ENCODE assay signal across 8 cellular contexts in the genomic region with DNA sequence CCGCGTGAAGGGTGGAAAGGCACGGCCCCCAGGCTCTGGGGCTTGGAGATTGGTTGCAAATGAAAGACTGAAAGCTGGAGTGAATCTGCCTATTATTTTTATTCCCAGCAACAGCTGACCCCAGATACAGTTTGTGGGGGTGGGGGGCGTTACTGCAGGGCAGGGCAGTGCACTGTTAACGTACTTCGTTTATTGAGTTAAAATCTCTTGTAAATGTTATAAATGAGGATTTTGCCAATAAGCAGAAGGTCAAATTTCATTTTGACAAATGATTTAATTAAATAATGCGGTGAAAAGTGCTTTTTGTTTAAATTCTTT. TPM values are rescaled to one million over a fixed set of nuclear protein-coding genes. Genes with fewer than 3 reads are reported as not detected.
A peak's percentile ranks its signal among the peaks of the same experiment; 100 is the strongest.
DNase-seq lines count a peak whose midpoint lies in the region; ATAC-seq and TF ChIP-seq lines count a peak whose summit lies in the region.

No MANE protein-coding gene starts in this region.

- H3K4me3 ChIP-seq in left lung = peak overlapping the region; percentile 94 to 98
- peak overlapping the region; percentile 88 to 89 for H3K4me3 ChIP-seq in testis

- intact Hi-C loops in activated CD4-positive, alpha-beta T cell treated with anti-CD3 and anti-CD28 coated beads, Interleukin-2, amount 10 ng/mL, durations not matched to agents 24 days and 14 days (cut with micrococcal nuclease) = loop anchor here (5.0 kb wide), 1 partner anchor 281 kb away; no protein-coding TSS in a partner anchor
- intact Hi-C loops in left lung (cut with DNase I) = loop anchor here in 1 of 2 donors (10.0 kb wide), 1 partner anchor 97 kb away; a partner anchor contains a TSS
- intact Hi-C loops in testis (cut with DNase I; ENCODE audit: low total_unique reads) = no loop called here

- H3K27ac ChIP-seq in angular gyrus (ENCODE audit: low read depth, low read length) (peak overlapping the region; percentile 96), left lung (peak overlapping the region; percentile 99), testis (peak overlapping the region; percentile 95)

- H3K27ac Mint-ChIP-seq in activated CD4-positive, alpha-beta T cell treated with anti-CD3 and anti-CD28 coated beads, Interleukin-2, amount 10 ng/mL, durations not matched to agents 24 days and 14 days = peak overlapping the region; percentile 98

- 1% methylated on average over 7 of the region's 7 CpGs for whole genome bisulfite sequencing in testis, 2 donors

- no peak for TF ChIP-seq POLR2A in testis (IDR thresholded peaks at IDR 0.05)

- no peak for DNase-seq in activated CD4-positive, alpha-beta T cell treated with anti-CD3 and anti-CD28 coated beads, Interleukin-2, amount 10 ng/mL, durations not matched to agents 24 days and 14 days
- no peak for DNase-seq in activated CD4-positive, alpha-beta T cell treated with anti-CD3 and anti-CD28 coated beads for 4 hours
- DNase-seq in left lung = no peak
- DNase-seq in testis = no peak
- no peak for DNase-seq in iPS-NIHi11 (ENCODE audit: low spot score)
- no peak for DNase-seq in GM03348 (ENCODE audit: low spot score)

- ATAC-seq in left lung (no peak), HG03175 (IDR thresholded peaks at IDR 0.05; ENCODE audit: unreplicated experiment) (no peak)

- H3K36me3 ChIP-seq in left lung (no peaks in the 10 kb centered on the region), testis (ENCODE audit: low read depth, missing control alignments) (no peaks in the 10 kb centered on the region)

- H3K4me1 Mint-ChIP-seq in activated CD4-positive, alpha-beta T cell treated with anti-CD3 and anti-CD28 coated beads, Interleukin-2, amount 10 ng/mL, durations not matched to agents 24 days and 14 days = peaks cover 34% of the 10 kb centered on the region

- peaks cover 20% of the 10 kb centered on the region for H3K36me3 Mint-ChIP-seq in activated CD4-positive, alpha-beta T cell treated with anti-CD3 and anti-CD28 coated beads, Interleukin-2, amount 10 ng/mL, durations not matched to agents 24 days and 14 days (ENCODE audit: low read depth)

- H3K27me3 Mint-ChIP-seq in activated CD4-positive, alpha-beta T cell treated with anti-CD3 and anti-CD28 coated beads, Interleukin-2, amount 10 ng/mL, durations not matched to agents 24 days and 14 days = peaks cover 2% of the 10 kb centered on the region

- H3K4me1 ChIP-seq in left lung = peaks cover 7 to 41% of the 10 kb centered on the region in 2 donors
- peaks cover 12% of the 10 kb centered on the region for H3K4me1 ChIP-seq in testis

- no peaks in the 10 kb centered on the region for H3K9me3 Mint-ChIP-seq in activated CD4-positive, alpha-beta T cell treated with anti-CD3 and anti-CD28 coated beads, Interleukin-2, amount 10 ng/mL, durations not matched to agents 24 days and 14 days

- no peaks in the 10 kb centered on the region for H3K27me3 ChIP-seq in left lung
- H3K27me3 ChIP-seq in testis = no peaks in the 10 kb centered on the region

- no peak for TF ChIP-seq CTCF in left lung (IDR thresholded peaks at IDR 0.05)
- TF ChIP-seq CTCF in testis (IDR thresholded peaks at IDR 0.05) = no peak

- no peaks in the 10 kb centered on the region for H3K9me3 ChIP-seq in left lung
- no peaks in the 10 kb centered on the region for H3K9me3 ChIP-seq in testis

- H3K4me3 Mint-ChIP-seq in activated CD4-positive, alpha-beta T cell treated with anti-CD3 and anti-CD28 coated beads, Interleukin-2, amount 10 ng/mL, durations not matched to agents 24 days and 14 days = peak overlapping the region; percentile 97

RNA-seq across cellular contexts. Expression of a gene that starts 1.0 kb away (rescaled TPM):
- total RNA-seq in activated CD4-positive, alpha-beta T cell treated with anti-CD3 and anti-CD28 coated beads, Interleukin-2, amount 10 ng/mL, durations not matched to agents 24 days and 14 days = 52.8 and 60.0 TPM in 2 replicates
- total RNA-seq in left lung (10 to 100 TPM; 46.0 to 66.2 TPM), testis (10 to 100 TPM; 46.5 to 48.1 TPM)
- 25.3 TPM for polyA plus RNA-seq in testis (ENCODE audit: insufficient read depth, low read depth, low replicate concordance)
